9 cellular contexts compared by ENCODE assay signal in genomic region chr10:12708921-12709320, GRCh38.
DNase-seq lines count a peak whose midpoint lies in the region; ATAC-seq and TF ChIP-seq lines count a peak whose summit lies in the region.
"Had no signal": no experiment of that assay in that cellular context is flagged by ENCODE, and none has a peak within 500 bp of the region (broad histone marks: within the 10 kb centered on the region; RNA-seq: fewer than 3 reads in every experiment).

No MANE protein-coding gene starts in this region.

- no peak overlapping the region for H4K91ac ChIP-seq in trophoblast cell (ENCODE audit: low read depth, low read length)

- no peak overlapping the region for H2BK12ac ChIP-seq in trophoblast cell (ENCODE audit: low read length)

- H3K79me2 ChIP-seq in trophoblast cell (ENCODE audit: control insufficient read depth, insufficient read depth, low read length, poor library complexity): no peaks in the 10 kb centered on the region

- in situ Hi-C loops in transverse colon (cut with MboI; ENCODE audit: low pct_ligation_motif_present in 1 of 4, low pct_unique_long_range_greater_than_20kb in 1 of 4, low sequenced_read_pairs in 3 of 4): loop anchor here in 1 of 4 donors (5.0 kb wide), 1 partner anchor 447 kb away; no protein-coding TSS in a partner anchor

- no peaks in the 10 kb centered on the region for H3K9me3 Mint-ChIP-seq in MCF 10A (ENCODE audit: unreplicated experiment)
- H3K9me3 Mint-ChIP-seq: naive thymus-derived CD8-positive, alpha-beta T cell had no signal

- H3K79me1 ChIP-seq in trophoblast cell (ENCODE audit: low read length): no peaks in the 10 kb centered on the region

- no peak overlapping the region for H3K23ac ChIP-seq in trophoblast cell (ENCODE audit: low read length)

- H3K14ac ChIP-seq in trophoblast cell (ENCODE audit: low read length): no peak overlapping the region

- no peak overlapping the region for H3K4me3 Mint-ChIP-seq in MCF 10A (ENCODE audit: unreplicated experiment)
- H3K4me3 Mint-ChIP-seq: naive thymus-derived CD8-positive, alpha-beta T cell had no signal

- H3K27ac Mint-ChIP-seq in MCF 10A (ENCODE audit: low read depth, unreplicated experiment): peak overlapping the region; percentile 88

- 30 to 65% methylated on average over 2 to 8 of the region's 8 CpGs for WGBS in transverse colon (ENCODE audit: low coverage in 1 of 2), 2 donors
- no CpG with 5 or more reads among the region's 8 CpGs for WGBS in trophoblast cell (ENCODE audit: extremely low coverage, insufficient coverage, insufficient read length)

- TF ChIP-seq EP300 in transverse colon (IDR thresholded peaks at IDR 0.05; ENCODE audit: low read depth): no peak

- H3K27me3 ChIP-seq in breast epithelium (no peaks in the 10 kb centered on the region), adipocyte (replicated peaks; ENCODE audit: control insufficient read depth, insufficient read depth, low read length) (no peaks in the 10 kb centered on the region), transverse colon (no peaks in the 10 kb centered on the region), trophoblast cell (ENCODE audit: insufficient read depth, low read length) (no peaks in the 10 kb centered on the region)

- TF ChIP-seq POLR2A in breast epithelium (IDR thresholded peaks at IDR 0.05) (no peak), transverse colon (IDR thresholded peaks at IDR 0.05) (no peak)

- no TSS peak for BruUV-seq in MCF 10A (replicated peaks; lab: Mats Ljungman, UMichigan)

- DNase-seq in MCF 10A (ENCODE audit: unreplicated experiment) (peak; percentile 62), breast epithelium (ENCODE audit: low spot score in 2 of 2) (no peak), adipocyte (ENCODE audit: low read depth) (peak; percentile 44), iris pigment epithelial cell (ENCODE audit: low read depth) (peak; percentile 60), transverse colon (no peak), trophoblast cell (no peak)
- DNase-seq: naive thymus-derived CD8-positive, alpha-beta T cell had no signal

- H2AFZ ChIP-seq in trophoblast cell (ENCODE audit: insufficient read depth, low read length, poor library complexity): no peak overlapping the region

- no peak overlapping the region for H2BK120ac ChIP-seq in trophoblast cell (ENCODE audit: insufficient read depth, low read length, poor library complexity)

- CTCF ChIA-PET in MCF 10A (lab: Yijun Ruan, JAX): interaction anchor here (0.6 to 9.0 kb wide), 19 partner anchors 9 to 1154 kb away, joined by 3 to 128 read pairs (median 5); no protein-coding TSS in a partner anchor

- no peaks in the 10 kb centered on the region for H3K36me3 ChIP-seq in breast epithelium
- no peaks in the 10 kb centered on the region for H3K36me3 ChIP-seq in adipocyte (ENCODE audit: control insufficient read depth, insufficient read depth, low read length, severe bottlenecking)
- no peaks in the 10 kb centered on the region for H3K36me3 ChIP-seq in transverse colon
- H3K36me3 ChIP-seq in trophoblast cell (ENCODE audit: control insufficient read depth in 1 of 2, insufficient read depth in 2 of 2, low read length in 2 of 2): no peaks in the 10 kb centered on the region

- H4K8ac ChIP-seq in trophoblast cell (ENCODE audit: low read depth, low read length): no peak overlapping the region

- H3K18ac ChIP-seq in trophoblast cell (ENCODE audit: low read length): no peak overlapping the region

- no peak overlapping the region for H3K4me2 ChIP-seq in trophoblast cell (ENCODE audit: low read length)

- TF ChIP-seq CTCF in MCF 10A (IDR thresholded peaks at IDR 0.05; ENCODE audit: unreplicated experiment) (no peak), breast epithelium (IDR thresholded peaks at IDR 0.05) (no peak), transverse colon (IDR thresholded peaks at IDR 0.05) (no peak)

- no peaks in the 10 kb centered on the region for H3K27me3 Mint-ChIP-seq in MCF 10A (ENCODE audit: insufficient read depth, unreplicated experiment)
- H3K27me3 Mint-ChIP-seq: naive thymus-derived CD8-positive, alpha-beta T cell had no signal

- H4K12ac ChIP-seq in trophoblast cell (ENCODE audit: low read depth, low read length): no peak overlapping the region

- peaks cover 55% of the 10 kb centered on the region for H3K4me1 Mint-ChIP-seq in MCF 10A (ENCODE audit: insufficient read depth, unreplicated experiment)

- H3K4me1 ChIP-seq in breast epithelium: no peaks in the 10 kb centered on the region
- H3K4me1 ChIP-seq in adipocyte (ENCODE audit: control insufficient read depth, insufficient read depth, low read length): peaks cover 59% of the 10 kb centered on the region
- peaks cover 28 to 52% (median 39%) of the 10 kb centered on the region in 4 donors for H3K4me1 ChIP-seq in transverse colon
- H3K4me1 ChIP-seq in trophoblast cell (ENCODE audit: control insufficient read depth in 1 of 2, insufficient read depth in 2 of 2, low read length in 2 of 2): peaks cover 4 to 6% of the 10 kb centered on the region in 2 experiments

- intact Hi-C loops in MCF 10A (cut with micrococcal nuclease): loop anchor here (2.0 kb wide), 1 partner anchor 366 kb away; no protein-coding TSS in a partner anchor
- intact Hi-C loops in breast epithelium (cut with DNase I; ENCODE audit: low total_unique reads): no loop called here
- intact Hi-C loops in transverse colon (cut with DNase I; ENCODE audit: low total_unique reads): loop anchor here (10.0 kb wide), 1 partner anchor 364 kb away; the partner anchor contains the start of gene CAMK1D

- no peak overlapping the region for H2BK5ac ChIP-seq in trophoblast cell (ENCODE audit: low read depth, low read length, poor library complexity)

- ATAC-seq in GM21529 (IDR thresholded peaks at IDR 0.05; ENCODE audit: unreplicated experiment) (no peak), GM19035 (IDR thresholded peaks at IDR 0.05; ENCODE audit: unreplicated experiment) (no peak)
- ATAC-seq: naive thymus-derived CD8-positive, alpha-beta T cell had no signal

- H3K9me3 ChIP-seq in breast epithelium (no peaks in the 10 kb centered on the region), adipocyte (ENCODE audit: control insufficient read depth, low read length) (no peaks in the 10 kb centered on the region), transverse colon (no peaks in the 10 kb centered on the region), trophoblast cell (ENCODE audit: insufficient read depth, low read depth, low read length) (no peaks in the 10 kb centered on the region)

- no peak overlapping the region for H3K4me3 ChIP-seq in breast epithelium
- peak overlapping the region; percentile 52 for H3K4me3 ChIP-seq in adipocyte (ENCODE audit: low read length)
- no peak overlapping the region for H3K4me3 ChIP-seq in transverse colon
- no peak overlapping the region for H3K4me3 ChIP-seq in trophoblast cell (ENCODE audit: low read depth, low read length)

- POLR2A ChIA-PET in MCF 10A (lab: Yijun Ruan, JAX): interaction anchor here (0.8 to 1.9 kb wide), 3 partner anchors 126 to 515 kb away, joined by 3 to 6 read pairs (median 4); no protein-coding TSS in a partner anchor

- H3K36me3 Mint-ChIP-seq in MCF 10A (ENCODE audit: insufficient read depth, unreplicated experiment): peaks cover 6% of the 10 kb centered on the region
- H3K36me3 Mint-ChIP-seq: naive thymus-derived CD8-positive, alpha-beta T cell had no signal

- H3K9ac ChIP-seq in adipocyte (ENCODE audit: low read length) (peak overlapping the region; percentile 50), trophoblast cell (ENCODE audit: low read length) (no peak overlapping the region)

- H3K4ac ChIP-seq in trophoblast cell (ENCODE audit: low read depth, low read length): no peak overlapping the region

- no peak overlapping the region for H2AK5ac ChIP-seq in trophoblast cell (ENCODE audit: low read length)

- peak overlapping the region in 1 of 2 donors; percentile 52 for H3K27ac ChIP-seq in breast epithelium
- peak overlapping the region; percentile 72 to 81 (median 78) for H3K27ac ChIP-seq in transverse colon
- H3K27ac ChIP-seq in trophoblast cell (ENCODE audit: low read depth, low read length): no peak overlapping the region

Comparison
In these comparisons a context has a peak if more than half of its experiments do, and no peak if none do; other contexts are left out.
1. DNase-seq: peak in MCF 10A (single experiment), adipocyte (single experiment) and iris pigment epithelial cell (single experiment); none in breast epithelium (0 of 2), transverse colon (single experiment) and trophoblast cell (0 of 2).